ENCODE assay signal across 16 cellular contexts in the genomic region with DNA sequence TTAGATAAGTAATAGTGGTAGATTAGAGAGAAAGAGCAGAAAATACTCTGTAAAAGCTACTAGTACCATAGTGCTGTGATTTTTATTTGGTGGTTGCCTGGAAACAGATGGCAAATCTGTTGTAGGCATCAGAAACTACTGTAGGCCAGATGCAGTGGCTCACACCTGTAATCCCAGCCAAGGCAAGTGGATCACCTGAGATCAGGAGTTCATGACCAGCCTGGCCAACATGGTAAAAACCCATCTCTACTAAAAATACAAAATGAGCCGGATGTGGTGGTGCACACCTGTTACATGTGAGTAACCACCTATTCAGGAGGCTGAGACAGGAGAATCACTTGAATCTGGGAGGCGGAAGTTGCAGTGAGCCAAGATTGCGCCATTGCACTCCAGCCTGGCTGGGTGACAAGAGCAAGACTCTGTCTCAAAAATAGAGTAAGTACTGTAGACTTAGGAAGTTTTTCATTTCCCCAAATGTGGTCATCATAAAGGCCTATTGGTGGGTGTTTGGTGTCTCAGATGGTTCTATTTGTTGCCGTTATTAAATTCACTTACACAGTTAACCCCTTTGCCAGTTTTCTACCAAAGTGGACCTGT.
DNase-seq lines count a peak whose midpoint lies in the region; ATAC-seq and TF ChIP-seq lines count a peak whose summit lies in the region.
"Had no signal": no experiment of that assay in that cellular context is flagged by ENCODE, and none has a peak within 500 bp of the region (broad histone marks: within the 10 kb centered on the region; RNA-seq: fewer than 3 reads in every experiment).

No MANE protein-coding gene starts in this region.

- H3K36me3 ChIP-seq in psoas muscle (ENCODE audit: insufficient read depth in 1 of 2, low read depth in 1 of 2), result peaks cover 6 to 16% of the 10 kb centered on the region in 2 donors
- 0 out of 2 replicates have a peak, but pooled peaks cover 4% of the 10 kb centered on the region for H3K36me3 ChIP-seq in GM23248 (ENCODE audit: low read depth)

- intact Hi-C loops in left cardiac atrium (cut with DNase I), result no loop called here
- intact Hi-C loops in psoas muscle (cut with DNase I), result no loop called here

- H3K4me1 ChIP-seq in psoas muscle, result peaks cover 7% of the 10 kb centered on the region
- peaks cover 27% of the 10 kb centered on the region for H3K4me1 ChIP-seq in GM23248 (ENCODE audit: insufficient read depth)
- H3K4me1 ChIP-seq: SJCRH30 had no signal

- in situ Hi-C loops in GM23248 (cut with MboI), result no loop called here

- H3K4me2 ChIP-seq in GM23248 (ENCODE audit: unreplicated experiment), result no peak overlapping the region

- 75 to 82% (median 81%) methylated on average over 4 of the region's 4 CpGs for WGBS in psoas muscle, 3 donors
- 82 to 86% methylated on average over 4 of the region's 4 CpGs for WGBS in GM23248 (ENCODE audit: low coverage in 1 of 2, low lambda C conversion rate in 2 of 2, missing lambda C conversion rate in 2 of 2), 2 experiments

- H3K27ac ChIP-seq in psoas muscle (no peak overlapping the region), GM23248 (no peak overlapping the region)
- H3K27ac ChIP-seq: SJCRH30, thoracic aorta had no signal

- H3K79me2 ChIP-seq in GM23248 (ENCODE audit: insufficient read depth), result peaks cover 79% of the 10 kb centered on the region

- H3K27me3 ChIP-seq in psoas muscle (ENCODE audit: insufficient read depth in 3 of 3, low read length in 2 of 3) (no peaks in the 10 kb centered on the region), GM23248 (replicated peaks; ENCODE audit: insufficient read depth) (no peaks in the 10 kb centered on the region)
- H3K27me3 ChIP-seq: SJCRH30 had no signal

- DNase-seq in OCI-M1 (lab: John Stamatoyannopoulos, UW) (peak; percentile 14), left cardiac atrium (peak; percentile 37), psoas muscle (peak; percentile 27 to 67), GM03348 (ENCODE audit: low spot score) (no peak), GM23248 (no peak), GF-D8 (lab: John Stamatoyannopoulos, UW) (no peak)
- DNase-seq: activated CD4-positive, alpha-beta memory T cell treated with anti-CD3 and anti-CD28 coated beads for 36 hours; foreskin fibroblast; natural killer cell; NCI-H2107; NCI-H748 treated with DMSO at 0.1 percent for 48 hours; SJCRH30; stimulated activated CD4-positive, alpha-beta T cell treated with anti-CD3 and anti-CD28 coated beads, Interleukin-1b, Interleukin-23, amount 100 ng/mL, for 48 hours had no signal

- no peaks in the 10 kb centered on the region for H4K20me1 ChIP-seq in GM23248 (ENCODE audit: insufficient read depth)

- no peak overlapping the region for H3K9ac ChIP-seq in GM23248

- peaks cover 24% of the 10 kb centered on the region for H3F3A ChIP-seq in GM23248 (ENCODE audit: insufficient read depth)

- no peak for TF ChIP-seq CTCF in psoas muscle (IDR thresholded peaks at IDR 0.05)

- no peaks in the 10 kb centered on the region for H3K9me2 ChIP-seq in GM23248 (ENCODE audit: insufficient read depth)

- H3K4me3 ChIP-seq in psoas muscle, result no peak overlapping the region
- no peak overlapping the region for H3K4me3 ChIP-seq in GM23248
- H3K4me3 ChIP-seq: SJCRH30, thoracic aorta had no signal

- no peak overlapping the region for H2AFZ ChIP-seq in GM23248

- H3K9me3 ChIP-seq in psoas muscle, result no peaks in the 10 kb centered on the region
- no peaks in the 10 kb centered on the region for H3K9me3 ChIP-seq in GM23248 (ENCODE audit: low read depth)
- H3K9me3 ChIP-seq: SJCRH30, thoracic aorta had no signal

- peak; percentile 61 for ATAC-seq in HG02870 (IDR thresholded peaks at IDR 0.05; ENCODE audit: unreplicated experiment)
- no peak for ATAC-seq in left cardiac atrium
- ATAC-seq in psoas muscle, result no peak
- no peak for ATAC-seq in HG03457 (IDR thresholded peaks at IDR 0.05; ENCODE audit: unreplicated experiment)
- ATAC-seq: natural killer cell had no signal

Comparison
In these comparisons a context has a peak if more than half of its experiments do, and no peak if none do; other contexts are left out.
1. DNase-seq: peak in OCI-M1 (single experiment), left cardiac atrium (single experiment) and psoas muscle (2 of 2); none in GM03348 (single experiment), GM23248 (single experiment) and GF-D8 (single experiment).